ENCODE assay signal across 24 cellular contexts in the genomic region with DNA sequence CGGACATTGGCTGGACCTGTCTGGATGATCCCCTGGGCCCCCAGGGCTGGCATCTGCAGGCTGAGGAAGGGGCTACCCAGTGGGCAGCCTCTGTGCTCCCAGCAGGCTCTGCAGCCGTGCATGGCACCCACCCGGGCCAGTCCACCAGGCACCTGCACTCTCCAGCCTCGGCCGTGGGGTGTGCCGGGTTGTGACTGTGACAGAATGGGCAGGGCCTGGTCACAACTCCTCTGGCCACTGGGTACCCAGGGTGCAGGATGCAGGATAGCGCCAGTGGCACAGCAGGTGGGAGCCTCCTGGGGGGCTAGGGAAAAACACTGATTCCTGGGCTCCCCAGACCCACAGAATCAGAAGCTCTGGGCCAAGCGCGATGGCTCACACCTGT. TPM values are rescaled to one million over a fixed set of nuclear protein-coding genes. Genes with fewer than 3 reads are reported as not detected.
"Had no signal": no experiment of that assay in that cellular context is flagged by ENCODE, and none has a peak within 500 bp of the region (broad histone marks: within the 10 kb centered on the region; RNA-seq: fewer than 3 reads in every experiment).

No MANE protein-coding gene starts in this region.

- H3K9me3 ChIP-seq: adrenal gland, ascending aorta, esophagus squamous epithelium, gastroesophageal sphincter, thyroid gland had no signal

- FAIRE-seq: colon, small intestine had no signal

- H3K27ac Mint-ChIP-seq: nephron progenitor cell, T-cell, WTC11 had no signal

- ATAC-seq: sciatic nerve, WTC11 had no signal

- H3K36me3 ChIP-seq: adrenal gland, ascending aorta, esophagus squamous epithelium, gastroesophageal sphincter, thyroid gland had no signal

- DNase-seq: activated gamma-delta T cell treated with Interleukin-2 at 50 U/mL for 16 hours; activated T-cell treated with anti-CD3 and anti-CD28 coated beads, Interleukin-2, amount 50 U/mL, for 1 hour; central memory CD4-positive, alpha-beta T cell; esophagus squamous epithelium; head of caudate nucleus; hypothalamus; nephron progenitor cell; posterior cingulate gyrus; small intestine; stimulated activated CD4-positive, alpha-beta T cell treated with anti-CD3 and anti-CD28 coated beads, Interleukin-15, amount 100 ng/mL, for 24 hours; stimulated activated CD4-positive, alpha-beta T cell treated with anti-CD3 and anti-CD28 coated beads, Interleukin-2, amount 100 ng/mL, for 48 hours; stimulated activated CD8-positive, alpha-beta memory T cell treated with anti-CD3 and anti-CD28 coated beads, Interleukin-4, amount 100 ng/mL, for 48 hours; stimulated activated naive CD4-positive, alpha-beta T cell treated with Interleukin-2 at 50 U/mL for 16 hours; substantia nigra; T-cell; thyroid gland had no signal

- H3K27me3 ChIP-seq: adrenal gland, ascending aorta, esophagus squamous epithelium, gastroesophageal sphincter, thyroid gland had no signal

- H3K4me3 Mint-ChIP-seq: activated naive CD4-positive, alpha-beta T cell treated with anti-CD3 and anti-CD28 coated beads, Interleukin-2, amount 50 U/mL, for 24 hours; memory B cell; T-cell; WTC11 had no signal

- H3K4me3 ChIP-seq: adrenal gland, ascending aorta, esophagus squamous epithelium, gastroesophageal sphincter, thyroid gland had no signal

- H3K9me3 Mint-ChIP-seq: activated naive CD4-positive, alpha-beta T cell treated with anti-CD3 and anti-CD28 coated beads, Interleukin-2, amount 50 U/mL, for 24 hours; memory B cell; nephron progenitor cell; T-cell; WTC11 had no signal

- H3K27ac ChIP-seq: ascending aorta, esophagus squamous epithelium, gastroesophageal sphincter, thyroid gland had no signal

- H3K36me3 Mint-ChIP-seq: activated naive CD4-positive, alpha-beta T cell treated with anti-CD3 and anti-CD28 coated beads, Interleukin-2, amount 50 U/mL, for 24 hours; memory B cell; T-cell; WTC11 had no signal

RNA-seq across cellular contexts. Expression of a gene that starts 10.0 kb away (rescaled TPM):
- total RNA-seq: ascending aorta had no signal
